ENCODE assay signal across 22 cellular contexts in genomic region chr14:59395672-59396071, GRCh38.
"Had no signal": no experiment of that assay in that cellular context is flagged by ENCODE, and none has a peak within 500 bp of the region (broad histone marks: within the 10 kb centered on the region; RNA-seq: fewer than 3 reads in every experiment).

No MANE protein-coding gene starts in this region.

- ATAC-seq: activated naive CD4-positive, alpha-beta T cell treated with anti-CD3 and anti-CD28 coated beads, Interleukin-2, amount 50 U/mL, for 72 hours; activated naive CD8-positive, alpha-beta T cell treated with anti-CD3 and anti-CD28 coated beads, Interleukin-2, amount 50 U/mL, for 24 hours; activated T-cell treated with anti-CD3 and anti-CD28 coated beads, Interleukin-2, amount 50 U/mL, for 4 hours; body of pancreas had no signal

- DNase-seq: activated B cell treated with CpG ODN at 0.5 μM for 24 hours; activated CD4-positive, alpha-beta memory T cell treated with anti-CD3 and anti-CD28 coated beads for 36 hours; activated CD4-positive, alpha-beta T cell treated with anti-CD3 and anti-CD28 coated beads for 1 hour; activated CD4-positive, alpha-beta T cell treated with anti-CD3 and anti-CD28 coated beads, Interleukin-2, amount 10 ng/mL, durations not matched to agents 24 days and 14 days; activated CD8-positive, alpha-beta memory T cell treated with anti-CD3 and anti-CD28 coated beads for 24 hours; activated effector memory CD4-positive, alpha-beta T cell treated with anti-CD3 and anti-CD28 coated beads, Interleukin-2, amount 50 U/mL, for 16 hours; activated naive CD4-positive, alpha-beta T cell treated with Interleukin-2 at 50 U/mL for 16 hours; activated naive CD8-positive, alpha-beta T cell treated with anti-CD3 and anti-CD28 coated beads, Interleukin-2, amount 50 U/mL, for 24 hours; activated T-cell treated with anti-CD3 and anti-CD28 coated beads, Interleukin-2, amount 50 U/mL, for 4 hours; amniotic stem cell; body of pancreas; NCI-H1092; NCI-H1417; NCI-H1930; NCI-H2171 treated with DMSO at 0.1 percent for 48 hours; NCI-H226; NCI-H510A; NCI-H526 treated with DMSO at 0.1 percent for 48 hours; NK-92 treated with Interleukin-12 subunit alpha and Interleukin-12 subunit beta, amount 100 ng/mL, for 24 hours; SHP77 had no signal

- FAIRE-seq: RCC 7860 had no signal
